8 cellular contexts compared by ENCODE assay signal in genomic region chr14:77320238-77320935, GRCh38. TPM values are rescaled to one million over a fixed set of nuclear protein-coding genes. Genes with fewer than 3 reads are reported as not detected.
DNase-seq lines count a peak whose midpoint lies in the region; ATAC-seq and TF ChIP-seq lines count a peak whose summit lies in the region.

TSS of gene POMT2 (minus strand) at chr14:77320883. CDS start at chr14:77320681, 202 bp downstream.

- no peak for TF ChIP-seq CTCF in fibroblast of mammary gland (conservative IDR thresholded peaks at IDR 0.05; ENCODE audit: control insufficient read depth, insufficient read depth, low read depth, low read length)
- TF ChIP-seq CTCF in natural killer cell (IDR thresholded peaks at IDR 0.05): peak; percentile 37

- peak within 1 kb of the TSS; percentile 79 for H3K4me3 ChIP-seq in fibroblast of mammary gland (ENCODE audit: control insufficient read depth, low read depth, low read length)

- peaks cover 20% of the 10 kb centered on the region for H3K4me1 Mint-ChIP-seq in activated T-helper 2 cell treated with anti-CD3 and anti-CD28 coated beads, Interferon-gamma antibody, Interleukin-2, Interleukin-4, amounts not matched to agents 10 μg/mL and 5 μg/mL and 100 μg/mL, durations not matched to agents 14 hours and 24 hours and 36 hours (ENCODE audit: low read depth)
- H3K4me1 Mint-ChIP-seq in natural killer cell: peaks cover 13 to 14% of the 10 kb centered on the region in 2 donors

- no peaks in the 10 kb centered on the region for H3K9me3 Mint-ChIP-seq in activated T-helper 2 cell treated with anti-CD3 and anti-CD28 coated beads, Interferon-gamma antibody, Interleukin-2, Interleukin-4, amounts not matched to agents 10 μg/mL and 5 μg/mL and 100 μg/mL, durations not matched to agents 14 hours and 24 hours and 36 hours
- H3K9me3 Mint-ChIP-seq in natural killer cell: no peaks in the 10 kb centered on the region

- no peaks in the 10 kb centered on the region for H3K27me3 Mint-ChIP-seq in activated T-helper 2 cell treated with anti-CD3 and anti-CD28 coated beads, Interferon-gamma antibody, Interleukin-2, Interleukin-4, amounts not matched to agents 10 μg/mL and 5 μg/mL and 100 μg/mL, durations not matched to agents 14 hours and 24 hours and 36 hours (ENCODE audit: low read depth)
- no peaks in the 10 kb centered on the region for H3K27me3 Mint-ChIP-seq in natural killer cell (ENCODE audit: low read depth in 2 of 2)

- intact Hi-C loops in activated T-helper 2 cell treated with anti-CD3 and anti-CD28 coated beads, Interferon-gamma antibody, Interleukin-2, Interleukin-4, amounts not matched to agents 10 μg/mL and 5 μg/mL and 100 μg/mL, durations not matched to agents 14 hours and 24 hours and 36 hours (cut with micrococcal nuclease): loop anchor here (1.0 to 5.0 kb wide), 3 partner anchors 17 to 387 kb away; partner anchors contain the start of genes ALKBH1, SLIRP and SPTLC2
- intact Hi-C loops in natural killer cell (cut with micrococcal nuclease): loop anchor here (2.0 kb wide), 2 partner anchors 56 to 388 kb away; partner anchors contain the start of genes ALKBH1, SAMD15, SLIRP and TMED8

- H3K36me3 Mint-ChIP-seq in activated T-helper 2 cell treated with anti-CD3 and anti-CD28 coated beads, Interferon-gamma antibody, Interleukin-2, Interleukin-4, amounts not matched to agents 10 μg/mL and 5 μg/mL and 100 μg/mL, durations not matched to agents 14 hours and 24 hours and 36 hours (ENCODE audit: low read depth): no peaks in the 10 kb centered on the region
- H3K36me3 Mint-ChIP-seq in natural killer cell: no peaks in the 10 kb centered on the region

- peak within 1 kb of the TSS; percentile 98 for H3K4me3 Mint-ChIP-seq in activated T-helper 2 cell treated with anti-CD3 and anti-CD28 coated beads, Interferon-gamma antibody, Interleukin-2, Interleukin-4, amounts not matched to agents 10 μg/mL and 5 μg/mL and 100 μg/mL, durations not matched to agents 14 hours and 24 hours and 36 hours (ENCODE audit: low read depth)
- H3K4me3 Mint-ChIP-seq in natural killer cell: peak within 1 kb of the TSS; percentile 97

- peak; percentile 63 for ATAC-seq in GM21825 (IDR thresholded peaks at IDR 0.05; ENCODE audit: unreplicated experiment)
- peak; percentile 51 to 77 (median 66) for ATAC-seq in natural killer cell
- ATAC-seq in stimulated activated naive CD8-positive, alpha-beta T cell treated with anti-CD3 and anti-CD28 coated beads, Interleukin-15, Interleukin-2, amounts not matched to agents 100 U/mL and 50 U/mL, for 24 hours: peak; percentile 66

- H3K27ac Mint-ChIP-seq in activated T-helper 2 cell treated with anti-CD3 and anti-CD28 coated beads, Interferon-gamma antibody, Interleukin-2, Interleukin-4, amounts not matched to agents 10 μg/mL and 5 μg/mL and 100 μg/mL, durations not matched to agents 14 hours and 24 hours and 36 hours: peak within 1 kb of the TSS; percentile 100
- H3K27ac Mint-ChIP-seq in natural killer cell: peak within 1 kb of the TSS; percentile 96 to 97

- DNase-seq in EH (ENCODE audit: low read depth) (peak; percentile 92), Kasumi-1 (lab: John Stamatoyannopoulos, UW) (peak; percentile 78 to 85), RPMI8226 (peak; percentile 90), fibroblast of mammary gland (ENCODE audit: low read depth) (peak; percentile 81), natural killer cell (peak; percentile 92)
- peak; percentile 90 for DNase-seq in activated T-helper 2 cell treated with anti-CD3 and anti-CD28 coated beads, Interferon-gamma antibody, Interleukin-2, Interleukin-4, amounts not matched to agents 10 μg/mL and 5 μg/mL and 100 μg/mL, durations not matched to agents 14 hours and 24 hours and 36 hours (ENCODE audit: low spot score)
- DNase-seq in stimulated activated naive CD8-positive, alpha-beta T cell treated with anti-CD3 and anti-CD28 coated beads, Interleukin-15, Interleukin-2, amounts not matched to agents 100 U/mL and 50 U/mL, for 24 hours: peak; percentile 94

RNA-seq across cellular contexts. Expression of gene POMT2, which starts in this region (rescaled TPM):
- 23.4 and 27.7 TPM in 2 replicates for total RNA-seq in activated T-helper 2 cell treated with anti-CD3 and anti-CD28 coated beads, Interferon-gamma antibody, Interleukin-2, Interleukin-4, amounts not matched to agents 10 μg/mL and 5 μg/mL and 100 μg/mL, durations not matched to agents 14 hours and 24 hours and 36 hours
- 10 to 100 TPM in 1 of 3 donors, 1 to 10 TPM in 2; 6.7 to 10.9 (median 8.6) TPM for total RNA-seq in natural killer cell

Comparison
In these comparisons a context has a peak if more than half of its experiments do, and no peak if none do; other contexts are left out.
1. Peak in every context shown above with its lines: DNase-seq, ATAC-seq and H3K4me3 ChIP-seq.